Comparison of ENCODE assay signal across 3 cellular contexts in the genomic region with DNA sequence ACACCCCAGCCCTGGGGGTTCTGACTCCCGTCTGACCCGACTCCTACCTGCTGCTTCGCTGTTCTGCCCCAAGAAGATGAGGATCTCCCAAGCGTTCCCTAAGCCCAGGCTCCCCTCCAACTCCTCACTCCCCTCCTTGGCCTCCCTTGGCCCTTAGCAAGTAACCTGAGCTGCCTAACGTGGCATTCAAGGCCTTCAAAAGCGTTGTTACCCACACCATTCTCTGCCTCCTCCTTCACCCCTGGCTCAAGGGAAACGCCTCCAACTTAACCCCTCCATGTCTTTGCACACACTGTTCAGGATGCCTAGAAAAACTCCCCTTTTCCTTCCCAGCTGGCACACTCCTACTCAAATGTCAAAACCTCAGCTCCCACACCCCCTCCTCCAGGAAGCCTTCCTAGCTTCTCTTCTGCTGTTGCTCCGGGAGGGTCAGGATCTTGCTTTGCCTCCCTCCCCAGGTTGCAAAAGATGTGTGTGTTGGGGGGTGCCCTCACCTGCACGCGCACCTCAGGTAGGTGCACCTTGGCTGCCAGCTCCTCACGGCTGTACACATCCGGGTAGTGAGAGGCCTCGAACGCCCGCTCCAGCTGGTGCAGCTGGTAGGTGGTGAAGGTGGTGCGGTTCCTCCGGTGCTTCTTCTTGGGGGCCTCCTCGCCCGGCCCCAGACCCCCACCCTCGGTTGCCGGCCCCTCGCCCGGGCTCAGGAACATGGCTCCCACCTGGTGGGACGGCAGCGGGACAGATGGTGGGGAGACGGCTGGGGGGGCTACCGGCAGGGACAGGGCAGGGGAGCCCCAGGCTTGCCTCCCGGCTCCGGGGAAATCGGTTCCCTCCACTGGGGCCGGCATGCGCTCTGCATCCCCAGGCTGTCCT.
TF ChIP-seq lines count a peak whose summit lies in the region.

No MANE protein-coding gene starts in this region.

TF ChIP-seq in A549, 52 proteins besides CTCF, POLR2A, EP300 and RAD21 (continued from another document):
- no peak for TF ChIP-seq CBX8 (IDR thresholded peaks at IDR 0.05)
- TF ChIP-seq, protein P1, sequence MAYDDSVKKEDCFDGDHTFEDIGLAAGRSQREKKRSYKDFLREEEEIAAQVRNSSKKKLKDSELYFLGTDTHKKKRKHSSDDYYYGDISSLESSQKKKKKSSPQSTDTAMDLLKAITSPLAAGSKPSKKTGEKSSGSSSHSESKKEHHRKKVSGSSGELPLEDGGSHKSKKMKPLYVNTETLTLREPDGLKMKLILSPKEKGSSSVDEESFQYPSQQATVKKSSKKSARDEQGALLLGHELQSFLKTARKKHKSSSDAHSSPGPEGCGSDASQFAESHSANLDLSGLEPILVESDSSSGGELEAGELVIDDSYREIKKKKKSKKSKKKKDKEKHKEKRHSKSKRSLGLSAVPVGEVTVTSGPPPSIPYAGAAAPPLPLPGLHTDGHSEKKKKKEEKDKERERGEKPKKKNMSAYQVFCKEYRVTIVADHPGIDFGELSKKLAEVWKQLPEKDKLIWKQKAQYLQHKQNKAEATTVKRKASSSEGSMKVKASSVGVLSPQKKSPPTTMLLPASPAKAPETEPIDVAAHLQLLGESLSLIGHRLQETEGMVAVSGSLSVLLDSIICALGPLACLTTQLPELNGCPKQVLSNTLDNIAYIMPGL (CRISPR knock-in tag; IDR thresholded peaks at IDR 0.05; ENCODE audit: borderline replicate concordance): no peak
- no peak for TF ChIP-seq ESRRA (IDR thresholded peaks at IDR 0.05; ENCODE audit: borderline replicate concordance, low read length)
- TF ChIP-seq NR3C1 (IDR thresholded peaks at IDR 0.05): no peak
TF ChIP-seq in A549: peak in this region for 1.

TF ChIP-seq in HEK293, 187 proteins besides CTCF, POLR2A, EP300 and RAD21 (continued from another document and continues in another):
- TF ChIP-seq, protein P2, sequence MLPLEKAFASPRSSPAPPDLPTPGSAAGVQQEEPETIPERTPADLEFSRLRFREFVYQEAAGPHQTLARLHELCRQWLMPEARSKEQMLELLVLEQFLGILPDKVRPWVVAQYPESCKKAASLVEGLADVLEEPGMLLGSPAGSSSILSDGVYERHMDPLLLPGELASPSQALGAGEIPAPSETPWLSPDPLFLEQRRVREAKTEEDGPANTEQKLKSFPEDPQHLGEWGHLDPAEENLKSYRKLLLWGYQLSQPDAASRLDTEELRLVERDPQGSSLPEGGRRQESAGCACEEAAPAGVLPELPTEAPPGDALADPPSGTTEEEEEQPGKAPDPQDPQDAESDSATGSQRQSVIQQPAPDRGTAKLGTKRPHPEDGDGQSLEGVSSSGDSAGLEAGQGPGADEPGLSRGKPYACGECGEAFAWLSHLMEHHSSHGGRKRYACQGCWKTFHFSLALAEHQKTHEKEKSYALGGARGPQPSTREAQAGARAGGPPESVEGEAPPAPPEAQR (tag by site-specific recombination; IDR thresholded peaks at IDR 0.05): no peak
- TF ChIP-seq, protein P3, sequence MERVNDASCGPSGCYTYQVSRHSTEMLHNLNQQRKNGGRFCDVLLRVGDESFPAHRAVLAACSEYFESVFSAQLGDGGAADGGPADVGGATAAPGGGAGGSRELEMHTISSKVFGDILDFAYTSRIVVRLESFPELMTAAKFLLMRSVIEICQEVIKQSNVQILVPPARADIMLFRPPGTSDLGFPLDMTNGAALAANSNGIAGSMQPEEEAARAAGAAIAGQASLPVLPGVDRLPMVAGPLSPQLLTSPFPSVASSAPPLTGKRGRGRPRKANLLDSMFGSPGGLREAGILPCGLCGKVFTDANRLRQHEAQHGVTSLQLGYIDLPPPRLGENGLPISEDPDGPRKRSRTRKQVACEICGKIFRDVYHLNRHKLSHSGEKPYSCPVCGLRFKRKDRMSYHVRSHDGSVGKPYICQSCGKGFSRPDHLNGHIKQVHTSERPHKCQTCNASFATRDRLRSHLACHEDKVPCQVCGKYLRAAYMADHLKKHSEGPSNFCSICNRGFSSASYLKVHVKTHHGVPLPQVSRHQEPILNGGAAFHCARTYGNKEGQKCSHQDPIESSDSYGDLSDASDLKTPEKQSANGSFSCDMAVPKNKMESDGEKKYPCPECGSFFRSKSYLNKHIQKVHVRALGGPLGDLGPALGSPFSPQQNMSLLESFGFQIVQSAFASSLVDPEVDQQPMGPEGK (tag by site-specific recombination; IDR thresholded peaks at IDR 0.05): peak; percentile 32; the same call in 1 of the 2 replicates
- TF ChIP-seq GLI2 (tag by site-specific recombination; IDR thresholded peaks at IDR 0.05; ENCODE audit: borderline replicate concordance, low read depth) (no peak), ZNF571 (tag by site-specific recombination; IDR thresholded peaks at IDR 0.05) (no peak), SCRT1 (tag by site-specific recombination; IDR thresholded peaks at IDR 0.05; ENCODE audit: borderline replicate concordance) (no peak), ZFHX2 (tag by site-specific recombination; conservative IDR thresholded peaks at IDR 0.05) (peak; percentile 88), KLF9 (tag by site-specific recombination; IDR thresholded peaks at IDR 0.05; ENCODE audit: low read depth) (no peak), ZNF423 (tag by site-specific recombination; IDR thresholded peaks at IDR 0.05) (no peak), ZFP3 (tag by site-specific recombination; IDR thresholded peaks at IDR 0.05; ENCODE audit: low read depth) (peak; percentile 98), ZNF132 (tag by site-specific recombination; IDR thresholded peaks at IDR 0.05; ENCODE audit: borderline replicate concordance) (no peak), ZNF621 (tag by site-specific recombination; IDR thresholded peaks at IDR 0.05) (no peak), KLF8 (tag by site-specific recombination; IDR thresholded peaks at IDR 0.05) (0 out of 2 replicates have a peak, but pooled peaks have one; percentile 12), EGR2 (tag by site-specific recombination; IDR thresholded peaks at IDR 0.05; ENCODE audit: low read depth) (peak; percentile 94), ZNF600 (tag by site-specific recombination; IDR thresholded peaks at IDR 0.05) (peak; percentile 34; the same call in 1 of the 2 replicates), ZNF175 (tag by site-specific recombination; IDR thresholded peaks at IDR 0.05) (no peak), ZNF768 (tag by site-specific recombination; IDR thresholded peaks at IDR 0.05) (no peak), ZNF837 (tag by site-specific recombination; IDR thresholded peaks at IDR 0.05) (no peak), ZNF514 (tag by site-specific recombination; IDR thresholded peaks at IDR 0.05) (no peak)
- TF ChIP-seq, protein P4, sequence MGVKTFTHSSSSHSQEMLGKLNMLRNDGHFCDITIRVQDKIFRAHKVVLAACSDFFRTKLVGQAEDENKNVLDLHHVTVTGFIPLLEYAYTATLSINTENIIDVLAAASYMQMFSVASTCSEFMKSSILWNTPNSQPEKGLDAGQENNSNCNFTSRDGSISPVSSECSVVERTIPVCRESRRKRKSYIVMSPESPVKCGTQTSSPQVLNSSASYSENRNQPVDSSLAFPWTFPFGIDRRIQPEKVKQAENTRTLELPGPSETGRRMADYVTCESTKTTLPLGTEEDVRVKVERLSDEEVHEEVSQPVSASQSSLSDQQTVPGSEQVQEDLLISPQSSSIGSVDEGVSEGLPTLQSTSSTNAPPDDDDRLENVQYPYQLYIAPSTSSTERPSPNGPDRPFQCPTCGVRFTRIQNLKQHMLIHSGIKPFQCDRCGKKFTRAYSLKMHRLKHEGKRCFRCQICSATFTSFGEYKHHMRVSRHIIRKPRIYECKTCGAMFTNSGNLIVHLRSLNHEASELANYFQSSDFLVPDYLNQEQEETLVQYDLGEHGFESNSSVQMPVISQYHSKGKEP (tag by site-specific recombination; IDR thresholded peaks at IDR 0.05): no peak

TF ChIP-seq in WTC11, 78 proteins besides CTCF, POLR2A, EP300 and RAD21:
- TF ChIP-seq, protein P5, sequence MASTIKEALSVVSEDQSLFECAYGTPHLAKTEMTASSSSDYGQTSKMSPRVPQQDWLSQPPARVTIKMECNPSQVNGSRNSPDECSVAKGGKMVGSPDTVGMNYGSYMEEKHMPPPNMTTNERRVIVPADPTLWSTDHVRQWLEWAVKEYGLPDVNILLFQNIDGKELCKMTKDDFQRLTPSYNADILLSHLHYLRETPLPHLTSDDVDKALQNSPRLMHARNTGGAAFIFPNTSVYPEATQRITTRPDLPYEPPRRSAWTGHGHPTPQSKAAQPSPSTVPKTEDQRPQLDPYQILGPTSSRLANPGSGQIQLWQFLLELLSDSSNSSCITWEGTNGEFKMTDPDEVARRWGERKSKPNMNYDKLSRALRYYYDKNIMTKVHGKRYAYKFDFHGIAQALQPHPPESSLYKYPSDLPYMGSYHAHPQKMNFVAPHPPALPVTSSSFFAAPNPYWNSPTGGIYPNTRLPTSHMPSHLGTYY (CRISPR knock-in tag; IDR thresholded peaks at IDR 0.05): no peak
- TF ChIP-seq SOX15 (CRISPR knock-in tag; IDR thresholded peaks at IDR 0.05) (no peak), NR3C1 (CRISPR knock-in tag; conservative IDR thresholded peaks at IDR 0.05; ENCODE audit: low read depth) (no peak), FOXJ3 (CRISPR knock-in tag; IDR thresholded peaks at IDR 0.05; ENCODE audit: borderline replicate concordance) (no peak), ZNF671 (CRISPR knock-in tag; IDR thresholded peaks at IDR 0.05) (no peak), ESRRA (CRISPR knock-in tag; IDR thresholded peaks at IDR 0.05; ENCODE audit: borderline replicate concordance) (no peak)
- TF ChIP-seq, protein P6, sequence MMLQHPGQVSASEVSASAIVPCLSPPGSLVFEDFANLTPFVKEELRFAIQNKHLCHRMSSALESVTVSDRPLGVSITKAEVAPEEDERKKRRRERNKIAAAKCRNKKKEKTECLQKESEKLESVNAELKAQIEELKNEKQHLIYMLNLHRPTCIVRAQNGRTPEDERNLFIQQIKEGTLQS (CRISPR knock-in tag; conservative IDR thresholded peaks at IDR 0.05): no peak
- TF ChIP-seq, protein P7, sequence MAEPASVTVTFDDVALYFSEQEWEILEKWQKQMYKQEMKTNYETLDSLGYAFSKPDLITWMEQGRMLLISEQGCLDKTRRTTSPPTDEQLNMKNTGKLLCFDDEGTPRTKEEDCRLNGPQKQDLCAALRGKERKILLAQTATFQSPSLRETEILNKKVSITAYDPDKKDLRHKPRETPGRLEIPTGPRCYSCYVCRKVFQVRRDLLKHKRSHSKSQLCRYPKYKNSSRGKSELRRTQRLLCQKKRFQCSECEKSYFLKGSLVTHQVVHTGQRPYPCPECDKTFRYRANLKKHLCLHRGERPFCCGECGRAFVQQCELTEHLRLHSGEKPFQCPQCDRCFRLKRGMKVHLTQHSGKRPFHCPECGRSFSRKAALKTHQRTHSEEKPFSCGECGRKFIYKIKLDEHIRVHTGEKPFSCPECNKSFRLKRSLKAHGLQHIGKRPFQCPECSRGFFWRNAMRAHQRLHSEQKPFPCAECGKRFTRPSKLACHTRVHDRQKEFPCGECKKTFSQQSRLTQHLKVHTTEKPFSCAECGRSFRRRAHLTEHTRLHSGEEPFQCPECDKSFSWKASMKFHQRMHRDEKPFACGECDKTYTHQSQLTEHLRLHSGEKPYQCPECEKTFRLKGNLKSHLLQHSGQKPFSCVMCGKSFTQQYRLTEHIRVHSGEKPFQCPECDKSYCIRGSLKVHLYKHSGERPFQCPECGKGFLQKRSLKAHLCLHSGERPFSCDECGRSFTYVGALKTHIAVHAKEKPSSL (CRISPR knock-in tag; conservative IDR thresholded peaks at IDR 0.05): no peak
- TF ChIP-seq, protein P8, sequence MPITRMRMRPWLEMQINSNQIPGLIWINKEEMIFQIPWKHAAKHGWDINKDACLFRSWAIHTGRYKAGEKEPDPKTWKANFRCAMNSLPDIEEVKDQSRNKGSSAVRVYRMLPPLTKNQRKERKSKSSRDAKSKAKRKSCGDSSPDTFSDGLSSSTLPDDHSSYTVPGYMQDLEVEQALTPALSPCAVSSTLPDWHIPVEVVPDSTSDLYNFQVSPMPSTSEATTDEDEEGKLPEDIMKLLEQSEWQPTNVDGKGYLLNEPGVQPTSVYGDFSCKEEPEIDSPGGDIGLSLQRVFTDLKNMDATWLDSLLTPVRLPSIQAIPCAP (CRISPR knock-in tag; IDR thresholded peaks at IDR 0.05): no peak
- TF ChIP-seq, protein P9, sequence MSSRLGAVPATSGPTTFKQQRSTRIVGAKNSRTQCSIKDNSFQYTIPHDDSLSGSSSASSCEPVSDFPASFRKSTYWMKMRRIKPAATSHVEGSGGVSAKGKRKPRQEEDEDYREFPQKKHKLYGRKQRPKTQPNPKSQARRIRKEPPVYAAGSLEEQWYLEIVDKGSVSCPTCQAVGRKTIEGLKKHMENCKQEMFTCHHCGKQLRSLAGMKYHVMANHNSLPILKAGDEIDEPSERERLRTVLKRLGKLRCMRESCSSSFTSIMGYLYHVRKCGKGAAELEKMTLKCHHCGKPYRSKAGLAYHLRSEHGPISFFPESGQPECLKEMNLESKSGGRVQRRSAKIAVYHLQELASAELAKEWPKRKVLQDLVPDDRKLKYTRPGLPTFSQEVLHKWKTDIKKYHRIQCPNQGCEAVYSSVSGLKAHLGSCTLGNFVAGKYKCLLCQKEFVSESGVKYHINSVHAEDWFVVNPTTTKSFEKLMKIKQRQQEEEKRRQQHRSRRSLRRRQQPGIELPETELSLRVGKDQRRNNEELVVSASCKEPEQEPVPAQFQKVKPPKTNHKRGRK (CRISPR knock-in tag; IDR thresholded peaks at IDR 0.05; ENCODE audit: borderline replicate concordance): no peak
TF ChIP-seq in WTC11: peak in this region for 0.
